Comparison of ENCODE assay signal across 9 cellular contexts in the genomic region with DNA sequence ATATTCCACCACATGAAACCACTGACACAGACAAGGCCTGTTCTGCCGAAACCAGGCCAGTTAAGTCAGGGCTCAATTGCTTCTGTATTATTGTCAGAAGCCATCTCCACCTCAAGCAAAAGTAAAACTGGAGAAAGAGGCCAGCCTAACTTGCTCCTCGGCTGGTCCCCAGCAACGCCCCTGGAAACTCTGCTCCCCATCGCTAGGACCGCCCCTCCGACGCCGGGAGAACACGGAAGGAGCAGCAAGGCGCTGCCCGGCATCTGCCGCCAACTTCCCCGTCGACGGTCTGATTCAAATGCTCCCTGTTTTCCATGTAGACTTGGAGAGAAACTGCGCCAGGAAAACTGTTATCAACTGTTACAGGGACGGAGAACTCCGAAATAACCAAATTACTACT. TPM values are rescaled to one million over a fixed set of nuclear protein-coding genes. Genes with fewer than 3 reads are reported as not detected.
DNase-seq lines count a peak whose midpoint lies in the region; ATAC-seq and TF ChIP-seq lines count a peak whose summit lies in the region.
"Not testable (repeated sequence)": the region's sequence is repeated elsewhere in the genome, so short reads cannot be mapped to it uniquely, and the experiment has no call there.
"Had no signal": no experiment of that assay in that cellular context is flagged by ENCODE, and none has a peak within 500 bp of the region (broad histone marks: within the 10 kb centered on the region; RNA-seq: fewer than 3 reads in every experiment).

No MANE protein-coding gene starts in this region.

- peak overlapping the region; percentile 76 for H3K4me3 ChIP-seq in NB4 (ENCODE audit: low read depth, low read length)
- peak overlapping the region; percentile 52 for H3K4me3 ChIP-seq in epithelial cell of esophagus (ENCODE audit: low read length)
- H3K4me3 ChIP-seq in liver (ENCODE audit: low read depth in 1 of 3, low read length in 3 of 3): peak overlapping the region; percentile 26 to 80 (median 68)
- peak overlapping the region; percentile 79 for H3K4me3 ChIP-seq in skeletal muscle satellite cell (ENCODE audit: low read length)

- 2% methylated on average over 13 of the region's 18 CpGs for WGBS in liver

- not testable (repeated sequence) for TF ChIP-seq CTCF in NB4 (IDR thresholded peaks at IDR 0.05; ENCODE audit: low read depth, low read length); epithelial cell of esophagus (IDR thresholded peaks at IDR 0.05; ENCODE audit: insufficient read depth, low read depth, low read length, missing control alignments); liver (IDR thresholded peaks at IDR 0.05; ENCODE audit: low read depth, low read length, missing input control)

- not testable (repeated sequence) for H3K27ac ChIP-seq in liver (ENCODE audit: low read depth in 1 of 2, low read length in 2 of 2)

- DNase-seq in CD1c-positive myeloid dendritic cell (ENCODE audit: extremely low spot score) (peak; percentile 13), NB4 (ENCODE audit: low read depth) (peak; percentile 16), epithelial cell of esophagus (ENCODE audit: low read depth) (peak; percentile 24)
- DNase-seq in activated CD8-positive, alpha-beta memory T cell treated with anti-CD3 and anti-CD28 coated beads, Interleukin-2, amount 10 ng/mL, durations not matched to agents 7 days and 5 days: not testable (repeated sequence)

- not testable (repeated sequence) for H3K9me3 Mint-ChIP-seq in activated CD8-positive, alpha-beta memory T cell treated with anti-CD3 and anti-CD28 coated beads, Interleukin-2, amount 10 ng/mL, durations not matched to agents 7 days and 5 days (ENCODE audit: low read depth)

- H3K27me3 ChIP-seq in liver (ENCODE audit: control insufficient read depth in 4 of 4, insufficient read depth in 4 of 4, low read length in 3 of 4); skeletal muscle satellite cell (ENCODE audit: control insufficient read depth, insufficient read depth, low read length): not testable (repeated sequence)

- H3K4me2 ChIP-seq in skeletal muscle satellite cell (ENCODE audit: low read length): peak overlapping the region; percentile 82

- H3K27me3 Mint-ChIP-seq in activated CD8-positive, alpha-beta memory T cell treated with anti-CD3 and anti-CD28 coated beads, Interleukin-2, amount 10 ng/mL, durations not matched to agents 7 days and 5 days: not testable (repeated sequence)

- H3K36me3 Mint-ChIP-seq in activated CD8-positive, alpha-beta memory T cell treated with anti-CD3 and anti-CD28 coated beads, Interleukin-2, amount 10 ng/mL, durations not matched to agents 7 days and 5 days: not testable (repeated sequence)

- CTCF ChIA-PET in activated CD8-positive, alpha-beta memory T cell treated with anti-CD3 and anti-CD28 coated beads, Interleukin-2, amount 10 ng/mL, durations not matched to agents 7 days and 5 days (lab: Charles Lee): not testable (repeated sequence)

- peaks cover 11% of the 10 kb centered on the region for H3K4me1 Mint-ChIP-seq in activated CD8-positive, alpha-beta memory T cell treated with anti-CD3 and anti-CD28 coated beads, Interleukin-2, amount 10 ng/mL, durations not matched to agents 7 days and 5 days

- peak; percentile 73 for ATAC-seq in GM19395 (IDR thresholded peaks at IDR 0.05; ENCODE audit: unreplicated experiment)
- peak; percentile 58 for ATAC-seq in HG02981 (IDR thresholded peaks at IDR 0.05; ENCODE audit: unreplicated experiment)
- peak; percentile 74 for ATAC-seq in activated CD8-positive, alpha-beta memory T cell treated with anti-CD3 and anti-CD28 coated beads, Interleukin-2, amount 10 ng/mL, durations not matched to agents 7 days and 5 days

- H3K9ac ChIP-seq in liver (ENCODE audit: low read depth in 1 of 2, low read length in 2 of 2): not testable (repeated sequence)
- H3K9ac ChIP-seq in skeletal muscle satellite cell (ENCODE audit: low read depth, low read length): peak overlapping the region; percentile 66

- H3K27ac Mint-ChIP-seq in activated CD8-positive, alpha-beta memory T cell treated with anti-CD3 and anti-CD28 coated beads, Interleukin-2, amount 10 ng/mL, durations not matched to agents 7 days and 5 days: peak overlapping the region; percentile 88

- H3K4me3 Mint-ChIP-seq in activated CD8-positive, alpha-beta memory T cell treated with anti-CD3 and anti-CD28 coated beads, Interleukin-2, amount 10 ng/mL, durations not matched to agents 7 days and 5 days: peak overlapping the region; percentile 86

- not testable (repeated sequence) for H3K9me3 ChIP-seq in liver (ENCODE audit: control insufficient read depth in 4 of 4, low read length in 3 of 4); skeletal muscle satellite cell (replicated peaks; ENCODE audit: low read length)

- not testable (repeated sequence) for TF ChIP-seq RAD21 in liver (IDR thresholded peaks at IDR 0.05)

- H3K36me3 ChIP-seq in liver (ENCODE audit: control insufficient read depth in 4 of 4, insufficient read depth in 3 of 4, low read depth in 1 of 4, low read length in 3 of 4); skeletal muscle satellite cell (ENCODE audit: insufficient read depth, low read length): not testable (repeated sequence)

- H3K4me1 ChIP-seq in liver (ENCODE audit: control insufficient read depth in 4 of 4, insufficient read depth in 4 of 4, low read length in 3 of 4); skeletal muscle satellite cell (ENCODE audit: control insufficient read depth, insufficient read depth, low read length): not testable (repeated sequence)

- TF ChIP-seq POLR2A in NB4 (IDR thresholded peaks at IDR 0.05; ENCODE audit: extremely low read depth, insufficient read length): not testable (repeated sequence)

RNA-seq across cellular contexts. Expression of a gene that starts 26.3 kb away (rescaled TPM):
- total RNA-seq in activated CD8-positive, alpha-beta memory T cell treated with anti-CD3 and anti-CD28 coated beads, Interleukin-2, amount 10 ng/mL, durations not matched to agents 7 days and 5 days: under 1 TPM; 0.28 to 0.38 TPM
- under 1 TPM; 0.17 to 0.42 TPM for total RNA-seq in liver
- polyA plus RNA-seq in liver: under 1 TPM; 0.17 to 0.65 TPM
- under 0.01 TPM in 1 of 2 replicates, not detected in the other for total RNA-seq in skeletal muscle satellite cell (2012; rRNA removed)
- total RNA-seq: posterior vena cava had no signal
